ENCODE assay signal across 28 cellular contexts in the genomic region with DNA sequence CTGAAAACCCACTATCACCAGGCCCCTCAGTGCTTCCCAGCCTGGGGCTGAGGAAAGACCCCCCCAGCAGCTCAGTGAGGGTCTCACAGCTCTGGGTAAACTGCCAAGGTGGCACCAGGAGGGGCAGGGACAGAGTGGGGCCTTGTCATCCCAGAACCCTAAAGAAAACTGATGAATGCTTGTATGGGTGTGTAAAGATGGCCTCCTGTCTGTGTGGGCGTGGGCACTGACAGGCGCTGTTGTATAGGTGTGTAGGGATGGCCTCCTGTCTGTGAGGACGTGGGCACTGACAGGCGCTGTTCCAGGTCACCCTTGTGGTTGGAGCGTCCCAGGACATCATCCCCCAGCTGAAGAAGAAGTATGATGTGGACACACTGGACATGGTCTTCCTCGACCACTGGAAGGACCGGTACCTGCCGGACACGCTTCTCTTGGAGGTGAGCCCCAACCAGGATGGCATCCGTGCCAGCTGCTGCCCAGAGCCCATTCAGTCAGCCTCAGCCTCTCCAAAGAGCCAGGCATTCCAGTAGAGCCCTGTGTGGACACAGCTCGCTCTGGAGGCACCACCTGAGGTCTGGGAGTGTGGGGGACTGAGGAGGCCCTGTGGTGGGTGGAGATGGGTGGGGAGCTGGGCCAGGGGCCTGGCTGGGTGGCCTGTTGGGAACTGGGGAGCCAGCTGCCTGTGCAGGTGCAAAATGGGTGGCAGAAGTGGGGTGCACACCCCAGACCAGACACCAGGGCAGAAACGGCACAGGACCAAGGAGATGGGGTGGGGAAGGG. TPM values are rescaled to one million over a fixed set of nuclear protein-coding genes. Genes with fewer than 3 reads are reported as not detected.
DNase-seq lines count a peak whose midpoint lies in the region; ATAC-seq and TF ChIP-seq lines count a peak whose summit lies in the region.
"Had no signal": no experiment of that assay in that cellular context is flagged by ENCODE, and none has a peak within 500 bp of the region (broad histone marks: within the 10 kb centered on the region; RNA-seq: fewer than 3 reads in every experiment).

No MANE protein-coding gene starts in this region.

- no peak for TF ChIP-seq EP300 in suprapubic skin (IDR thresholded peaks at IDR 0.05)

- H2BK12ac ChIP-seq in mesenchymal stem cell (ENCODE audit: low read length in 2 of 2) = no peak overlapping the region

- peaks cover 14% of the 10 kb centered on the region for H3F3A ChIP-seq in neural progenitor cell (ENCODE audit: low read depth)

- no peak overlapping the region for H3K4me2 ChIP-seq in mesenchymal stem cell (ENCODE audit: low read length, poor library complexity, severe bottlenecking)
- no peak overlapping the region for H3K4me2 ChIP-seq in neural progenitor cell

- no peak for ATAC-seq in GM21528 (IDR thresholded peaks at IDR 0.05; ENCODE audit: low FRiP score, unreplicated experiment)

- H3K27me3 ChIP-seq in breast epithelium (no peaks in the 10 kb centered on the region), colonic mucosa (no peaks in the 10 kb centered on the region), mesenchymal stem cell (ENCODE audit: control insufficient read depth in 1 of 2, insufficient read depth in 1 of 2, low read length in 2 of 2) (no peaks in the 10 kb centered on the region), suprapubic skin (no peaks in the 10 kb centered on the region), neural progenitor cell (no peaks in the 10 kb centered on the region)
- H3K27me3 ChIP-seq: ascending aorta, Peyer's patch, sigmoid colon, SJSA1, testis had no signal

- no peak overlapping the region for H3K27ac Mint-ChIP-seq in MCF 10A (ENCODE audit: low read depth, unreplicated experiment)
- no peak overlapping the region for H3K27ac Mint-ChIP-seq in neural progenitor cell
- H3K27ac Mint-ChIP-seq: activated CD4-positive, alpha-beta memory T cell treated with anti-CD3 and anti-CD28 coated beads for 36 hours; activated naive CD8-positive, alpha-beta T cell treated with anti-CD3 and anti-CD28 coated beads, Interleukin-2, amount 10 ng/mL, durations not matched to agents 7 days and 5 days; CD4-positive, alpha-beta T cell had no signal

- no peak for DNase-seq in breast epithelium (ENCODE audit: low spot score in 2 of 2)
- DNase-seq in MCF 10A (ENCODE audit: unreplicated experiment) = no peak
- DNase-seq in colonic mucosa = no peak
- DNase-seq in mesenchymal stem cell = no peak
- no peak for DNase-seq in suprapubic skin (ENCODE audit: low spot score in 2 of 2)
- DNase-seq in islet precursor cell = no peak
- DNase-seq in neural progenitor cell (ENCODE audit: low spot score) = no peak
- DNase-seq: 8988T; activated CD4-positive, alpha-beta memory T cell treated with anti-CD3 and anti-CD28 coated beads for 36 hours; activated CD4-positive, CD25-positive, alpha-beta regulatory T cell treated with anti-CD3 and anti-CD28 coated beads, Interleukin-2, amount 50 U/mL, for 72 hours; activated CD8-positive, alpha-beta memory T cell treated with anti-CD3 and anti-CD28 coated beads, Interleukin-2, amount 50 U/mL, for 48 hours; activated naive CD8-positive, alpha-beta T cell treated with anti-CD3 and anti-CD28 coated beads, Interleukin-2, amount 10 ng/mL, durations not matched to agents 7 days and 5 days; CD4-positive, alpha-beta T cell; NCI-H1092; NCI-H187; NCI-H2227 treated with DMSO at 0.1 percent for 48 hours; NCI-H69; Peyer's patch; sigmoid colon; stimulated activated CD4-positive, alpha-beta T cell treated with anti-CD3 and anti-CD28 coated beads, Interleukin-15, amount 100 ng/mL, for 24 hours; stimulated activated naive CD4-positive, alpha-beta T cell; testis had no signal

- no peaks in the 10 kb centered on the region for H3K27me3 Mint-ChIP-seq in MCF 10A (ENCODE audit: insufficient read depth, unreplicated experiment)
- no peaks in the 10 kb centered on the region for H3K27me3 Mint-ChIP-seq in neural progenitor cell (ENCODE audit: insufficient read depth, low read depth)
- H3K27me3 Mint-ChIP-seq: activated CD4-positive, alpha-beta memory T cell treated with anti-CD3 and anti-CD28 coated beads for 36 hours; activated naive CD8-positive, alpha-beta T cell treated with anti-CD3 and anti-CD28 coated beads, Interleukin-2, amount 10 ng/mL, durations not matched to agents 7 days and 5 days; CD4-positive, alpha-beta T cell had no signal

- H3K4ac ChIP-seq in mesenchymal stem cell (ENCODE audit: low read depth in 1 of 2, low read length in 2 of 2) = no peak overlapping the region

- H3K4me3 ChIP-seq in breast epithelium = peak overlapping the region in 2 of 3 donors; percentile 40 to 60
- H3K4me3 ChIP-seq in colonic mucosa = peak overlapping the region; percentile 18
- H3K4me3 ChIP-seq in mesenchymal stem cell (ENCODE audit: insufficient read depth in 1 of 2, low read depth in 1 of 2, low read length in 2 of 2) = no peak overlapping the region
- peak overlapping the region; percentile 44 for H3K4me3 ChIP-seq in suprapubic skin
- H3K4me3 ChIP-seq in neural progenitor cell = no peak overlapping the region
- H3K4me3 ChIP-seq: ascending aorta, lung, sigmoid colon, SJSA1, testis had no signal

- H2AFZ ChIP-seq in mesenchymal stem cell (ENCODE audit: low read depth, low read length) = no peak overlapping the region
- H2AFZ ChIP-seq in neural progenitor cell (replicated peaks) = no peak overlapping the region

- POLR2A ChIA-PET in MCF 10A (lab: Yijun Ruan, JAX) = interaction anchor here (0.7 kb wide), 1 partner anchor 13 kb away, joined by 3 read pairs; no protein-coding TSS in a partner anchor

- H3K18ac ChIP-seq in mesenchymal stem cell (ENCODE audit: low read depth in 1 of 2, low read length in 2 of 2) = no peak overlapping the region

- no peak for TF ChIP-seq CTCF in breast epithelium (IDR thresholded peaks at IDR 0.05)
- TF ChIP-seq CTCF in MCF 10A (IDR thresholded peaks at IDR 0.05; ENCODE audit: unreplicated experiment) = no peak
- TF ChIP-seq CTCF in colonic mucosa (IDR thresholded peaks at IDR 0.05) = no peak
- no peak for TF ChIP-seq CTCF in suprapubic skin (IDR thresholded peaks at IDR 0.05)
- TF ChIP-seq CTCF in neural progenitor cell (IDR thresholded peaks at IDR 0.05) = no peak

- no peaks in the 10 kb centered on the region for H4K20me1 ChIP-seq in neural progenitor cell (ENCODE audit: low read depth)

- BruUV-seq in MCF 10A (replicated peaks; lab: Mats Ljungman, UMichigan) = no TSS peak

- no peak overlapping the region for H3K23ac ChIP-seq in mesenchymal stem cell (ENCODE audit: low read length in 2 of 2)

- H3K79me1 ChIP-seq in mesenchymal stem cell (replicated peaks; ENCODE audit: low read length, poor library complexity, severe bottlenecking) = no peaks in the 10 kb centered on the region

- H3K27ac ChIP-seq in breast epithelium (peak overlapping the region; percentile 72 to 97), colonic mucosa (peak overlapping the region; percentile 83), mesenchymal stem cell (ENCODE audit: low read length, poor library complexity, severe bottlenecking) (no peak overlapping the region), suprapubic skin (peak overlapping the region; percentile 93), neural progenitor cell (no peak overlapping the region)
- H3K27ac ChIP-seq: ascending aorta, sigmoid colon, SJSA1, testis had no signal

- TF ChIP-seq POLR2A in breast epithelium (IDR thresholded peaks at IDR 0.05) (no peak), suprapubic skin (IDR thresholded peaks at IDR 0.05) (no peak)

- no peaks in the 10 kb centered on the region for H3K79me2 ChIP-seq in neural progenitor cell (ENCODE audit: low read depth)

- no peak overlapping the region for H4K91ac ChIP-seq in mesenchymal stem cell (ENCODE audit: low read length)

- H3K9ac ChIP-seq in colonic mucosa (ENCODE audit: low read depth in 2 of 2, low read length in 2 of 2) = peak overlapping the region in 1 of 2 donors; percentile 70
- peak overlapping the region; percentile 51 for H3K9ac ChIP-seq in mesenchymal stem cell (ENCODE audit: low read length)
- no peak overlapping the region for H3K9ac ChIP-seq in neural progenitor cell

- peak overlapping the region; percentile 19 for H2AK5ac ChIP-seq in mesenchymal stem cell (ENCODE audit: low read length, severe bottlenecking)

- 97% methylated on average over 12 of the region's 12 CpGs for WGBS in mesenchymal stem cell
- WGBS in suprapubic skin = 78% methylated on average over 6 of the region's 12 CpGs

- peaks cover 25% of the 10 kb centered on the region for H3K36me3 Mint-ChIP-seq in MCF 10A (ENCODE audit: insufficient read depth, unreplicated experiment)
- no peaks in the 10 kb centered on the region for H3K36me3 Mint-ChIP-seq in neural progenitor cell

- H2BK15ac ChIP-seq in mesenchymal stem cell (ENCODE audit: low read depth, poor library complexity, severe bottlenecking) = no peak overlapping the region

- CTCF ChIA-PET in MCF 10A (lab: Yijun Ruan, JAX) = interaction anchor here (0.5 to 1.2 kb wide), 4 partner anchors 10 to 165 kb away, joined by 3 read pairs; no protein-coding TSS in a partner anchor

- no peak overlapping the region for H2BK5ac ChIP-seq in mesenchymal stem cell (ENCODE audit: low read depth, low read length, poor library complexity, severe bottlenecking)

- intact Hi-C loops in breast epithelium (cut with DNase I; ENCODE audit: low total_unique reads) (no loop called here), MCF 10A (cut with micrococcal nuclease) (loop anchor here (2.0 kb wide), 1 partner anchor 65 kb away; no protein-coding TSS in a partner anchor), colonic mucosa (cut with DNase I) (loop anchor here (10.0 kb wide), 1 partner anchor 151 kb away; the partner anchor contains the start of genes RANBP1 and TRMT2A)

- peaks cover 9 to 33% of the 10 kb centered on the region in 2 donors for H3K4me1 ChIP-seq in breast epithelium
- peaks cover 16% of the 10 kb centered on the region for H3K4me1 ChIP-seq in colonic mucosa
- peaks cover 26% of the 10 kb centered on the region for H3K4me1 ChIP-seq in mesenchymal stem cell (ENCODE audit: control insufficient read depth, insufficient read depth, low read depth, low read length)
- peaks cover 45% of the 10 kb centered on the region for H3K4me1 ChIP-seq in suprapubic skin
- peaks cover 8% of the 10 kb centered on the region for H3K4me1 ChIP-seq in neural progenitor cell
- H3K4me1 ChIP-seq: SJSA1 had no signal

- H3K4me1 Mint-ChIP-seq in MCF 10A (ENCODE audit: insufficient read depth, unreplicated experiment) = peaks cover 5% of the 10 kb centered on the region
- peaks cover 37% of the 10 kb centered on the region for H3K4me1 Mint-ChIP-seq in neural progenitor cell

- H2BK120ac ChIP-seq in mesenchymal stem cell (ENCODE audit: low read depth, low read length) = no peak overlapping the region

- no peak overlapping the region for H4K8ac ChIP-seq in mesenchymal stem cell (ENCODE audit: low read length)

- H3K36me3 ChIP-seq in breast epithelium = no peaks in the 10 kb centered on the region
- no peaks in the 10 kb centered on the region for H3K36me3 ChIP-seq in colonic mucosa
- H3K36me3 ChIP-seq in mesenchymal stem cell (ENCODE audit: control insufficient read depth in 1 of 2, insufficient read depth in 2 of 2, low read depth in 1 of 2, low read length in 2 of 2) = peaks cover 42 to 58% of the 10 kb centered on the region in 2 experiments
- H3K36me3 ChIP-seq in suprapubic skin = peaks cover 47% of the 10 kb centered on the region
- no peaks in the 10 kb centered on the region for H3K36me3 ChIP-seq in neural progenitor cell

- H3K9me3 Mint-ChIP-seq in MCF 10A (ENCODE audit: unreplicated experiment) (no peaks in the 10 kb centered on the region), neural progenitor cell (no peaks in the 10 kb centered on the region)
- H3K9me3 Mint-ChIP-seq: activated CD4-positive, alpha-beta memory T cell treated with anti-CD3 and anti-CD28 coated beads for 36 hours; activated naive CD8-positive, alpha-beta T cell treated with anti-CD3 and anti-CD28 coated beads, Interleukin-2, amount 10 ng/mL, durations not matched to agents 7 days and 5 days; activated T-helper 2 cell treated with anti-CD3 and anti-CD28 coated beads, Interferon-gamma antibody, Interleukin-2, Interleukin-4, amounts not matched to agents 10 μg/mL and 5 μg/mL and 100 μg/mL, durations not matched to agents 14 hours and 24 hours and 36 hours; CD4-positive, alpha-beta T cell; neural crest cell had no signal

- no peak overlapping the region for H3K14ac ChIP-seq in mesenchymal stem cell (ENCODE audit: low read length in 2 of 2)

- H3K4me3 Mint-ChIP-seq in MCF 10A (ENCODE audit: unreplicated experiment) (no peak overlapping the region), neural progenitor cell (no peak overlapping the region)
- H3K4me3 Mint-ChIP-seq: activated CD4-positive, alpha-beta memory T cell treated with anti-CD3 and anti-CD28 coated beads for 36 hours; activated naive CD8-positive, alpha-beta T cell treated with anti-CD3 and anti-CD28 coated beads, Interleukin-2, amount 10 ng/mL, durations not matched to agents 7 days and 5 days; CD4-positive, alpha-beta T cell; neural crest cell had no signal

- no peaks in the 10 kb centered on the region for H3K9me3 ChIP-seq in breast epithelium
- no peaks in the 10 kb centered on the region for H3K9me3 ChIP-seq in colonic mucosa
- no peaks in the 10 kb centered on the region for H3K9me3 ChIP-seq in mesenchymal stem cell (ENCODE audit: control insufficient read depth, low read length)
- H3K9me3 ChIP-seq in suprapubic skin = no peaks in the 10 kb centered on the region
- H3K9me3 ChIP-seq in neural progenitor cell (ENCODE audit: low read depth) = no peaks in the 10 kb centered on the region
- H3K9me3 ChIP-seq: ascending aorta, Peyer's patch, sigmoid colon, SJSA1, testis had no signal

RNA-seq across cellular contexts. Expression of gene TXNRD2, which starts 22.4 kb away (rescaled TPM):
- total RNA-seq in breast epithelium (10 to 100 TPM; 13.8 to 22.8 (median 20.6) TPM), MCF 10A (2022) (28.7 and 39.9 TPM in 2 replicates), colonic mucosa (10 to 100 TPM; 22.3 to 29.5 TPM), suprapubic skin (10 to 100 TPM in 2 of 4 donors, 1 to 10 TPM in 2; 8.4 to 33.2 (median 15.7) TPM), neural progenitor cell (ENCODE audit: low replicate concordance) (0.19 and 3.1 TPM in 2 replicates)
- polyA plus RNA-seq in mesenchymal stem cell (2013, experiment 1 of 2) = 5.8 TPM
- 6.0 TPM for polyA plus RNA-seq in mesenchymal stem cell (2013, experiment 2 of 2)

RNA-seq across cellular contexts. Expression of gene COMT, which starts 22.5 kb away (rescaled TPM):
- 100 to 1,000 TPM; 136 to 198 (median 196) TPM for total RNA-seq in breast epithelium
- total RNA-seq in MCF 10A (2022) = 196 and 208 TPM in 2 replicates
- total RNA-seq in colonic mucosa = 100 to 1,000 TPM in 1 of 2 donors, 10 to 100 TPM in 1; 70.0 to 125 TPM
- 51.6 TPM for polyA plus RNA-seq in mesenchymal stem cell (2013, experiment 1 of 2)
- 55.0 TPM for polyA plus RNA-seq in mesenchymal stem cell (2013, experiment 2 of 2)
- 100 to 1,000 TPM; 206 to 293 (median 246) TPM for total RNA-seq in suprapubic skin
- total RNA-seq in neural progenitor cell (ENCODE audit: low replicate concordance) = 1.1 and 1.3 TPM in 2 replicates

RNA-seq across cellular contexts. Expression of gene ARVCF, which starts 52.6 kb away (rescaled TPM):
- total RNA-seq in breast epithelium (10 to 100 TPM; 13.0 to 51.2 (median 44.2) TPM), MCF 10A (2022) (7.5 and 11.8 TPM in 2 replicates), colonic mucosa (10 to 100 TPM; 11.7 to 18.5 TPM), suprapubic skin (10 to 100 TPM; 22.9 to 38.4 (median 26.0) TPM), neural progenitor cell (ENCODE audit: low replicate concordance) (35.4 and 159 TPM in 2 replicates)
- 3.0 TPM for polyA plus RNA-seq in mesenchymal stem cell (2013, experiment 1 of 2)
- polyA plus RNA-seq in mesenchymal stem cell (2013, experiment 2 of 2) = 3.2 TPM

RNA-seq across cellular contexts. Expression of gene TANGO2, which starts 56.9 kb away (rescaled TPM):
- 10 to 100 TPM; 25.9 to 55.4 (median 33.4) TPM for total RNA-seq in breast epithelium
- total RNA-seq in MCF 10A (2022) = 13.9 and 16.0 TPM in 2 replicates
- total RNA-seq in colonic mucosa = 10 to 100 TPM; 22.1 to 34.1 TPM
- 16.0 TPM for polyA plus RNA-seq in mesenchymal stem cell (2013, experiment 1 of 2)
- polyA plus RNA-seq in mesenchymal stem cell (2013, experiment 2 of 2) = 16.1 TPM
- 10 to 100 TPM; 23.1 to 31.9 (median 26.8) TPM for total RNA-seq in suprapubic skin
- total RNA-seq in neural progenitor cell (ENCODE audit: low replicate concordance) = 9.1 and 10.0 TPM in 2 replicates

Comparison
In these comparisons a context has a peak if more than half of its experiments do, and no peak if none do; other contexts are left out.
1. H3K27ac ChIP-seq: peak in breast epithelium (2 of 2), colonic mucosa (single experiment) and suprapubic skin (single experiment); none in mesenchymal stem cell (single experiment) and neural progenitor cell (single experiment).
2. H3K4me3 ChIP-seq: peak in breast epithelium (2 of 3), colonic mucosa (single experiment) and suprapubic skin (single experiment); none in mesenchymal stem cell (0 of 2) and neural progenitor cell (single experiment).
3. RNA of gene COMT, which starts 22.5 kb away (total RNA-seq): 206 to 293 TPM in suprapubic skin, 136 to 198 TPM in breast epithelium, 196 to 208 TPM in MCF 10A and 70.0 to 125 TPM in colonic mucosa; 1.1 to 1.3 TPM in neural progenitor cell; every median in the first group is over 10 times any median in the second.